Comparison of ENCODE assay signal across 20 cellular contexts in the genomic region with DNA sequence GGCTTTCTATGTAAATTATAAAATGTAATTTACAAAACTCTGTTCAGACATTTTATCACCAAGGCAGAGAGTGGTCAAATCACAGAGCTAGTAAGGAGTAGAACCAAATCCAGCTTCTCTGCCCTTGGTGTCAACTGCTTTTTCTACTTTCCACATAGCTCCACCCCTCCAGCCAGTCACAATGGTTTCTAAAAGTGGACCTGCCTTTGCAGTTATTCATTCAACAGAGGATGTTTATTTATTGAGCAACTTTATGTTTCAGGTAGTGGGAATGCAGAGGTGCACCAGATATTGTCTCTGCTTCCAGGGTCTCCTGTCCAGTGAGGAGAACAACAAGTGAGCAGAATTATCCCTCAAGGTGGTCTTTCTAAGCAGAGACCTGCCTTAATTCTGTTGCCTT. TPM values are rescaled to one million over a fixed set of nuclear protein-coding genes. Genes with fewer than 3 reads are reported as not detected.
DNase-seq lines count a peak whose midpoint lies in the region; ATAC-seq and TF ChIP-seq lines count a peak whose summit lies in the region.
"Had no signal": no experiment of that assay in that cellular context is flagged by ENCODE, and none has a peak within 500 bp of the region (broad histone marks: within the 10 kb centered on the region; RNA-seq: fewer than 3 reads in every experiment).

No MANE protein-coding gene starts in this region.

- H3K27ac ChIP-seq in ACC112 (ENCODE audit: low read depth, low read length): peak overlapping the region; percentile 98
- H3K27ac ChIP-seq in PC-9: peak overlapping the region; percentile 88
- no peak overlapping the region for H3K27ac ChIP-seq in right cardiac atrium (ENCODE audit: low read length)
- H3K27ac ChIP-seq: parathyroid adenoma, thoracic aorta had no signal

- H3K27me3 Mint-ChIP-seq in activated naive CD4-positive, alpha-beta T cell treated with anti-CD3 and anti-CD28 coated beads for 36 hours (ENCODE audit: low read depth): no peaks in the 10 kb centered on the region
- no peaks in the 10 kb centered on the region for H3K27me3 Mint-ChIP-seq in WTC11 (ENCODE audit: low read depth)
- H3K27me3 Mint-ChIP-seq: CD4-positive, alpha-beta T cell; naive thymus-derived CD8-positive, alpha-beta T cell had no signal

- H4K20me1 ChIP-seq in PC-9 (ENCODE audit: insufficient read depth): no peaks in the 10 kb centered on the region

- BruUV-seq in PC-9 (replicated peaks; lab: Mats Ljungman, UMichigan): no TSS peak

- ATAC-seq in GM18907 (IDR thresholded peaks at IDR 0.05; ENCODE audit: unreplicated experiment) (peak; percentile 5), esophagus mucosa (peak; percentile 49), right cardiac atrium (no peak), WTC11 (no peak), HG03460 (IDR thresholded peaks at IDR 0.05; ENCODE audit: unreplicated experiment) (no peak)
- ATAC-seq: gastrocnemius medialis; naive thymus-derived CD8-positive, alpha-beta T cell; Panc1 had no signal

- no peak overlapping the region for H3K4me3 Mint-ChIP-seq in activated naive CD4-positive, alpha-beta T cell treated with anti-CD3 and anti-CD28 coated beads for 36 hours
- no peak overlapping the region for H3K4me3 Mint-ChIP-seq in WTC11
- H3K4me3 Mint-ChIP-seq: CD4-positive, alpha-beta T cell; naive thymus-derived CD8-positive, alpha-beta T cell had no signal

- peaks cover 5% of the 10 kb centered on the region for H3K9me3 Mint-ChIP-seq in activated naive CD4-positive, alpha-beta T cell treated with anti-CD3 and anti-CD28 coated beads for 36 hours
- H3K9me3 Mint-ChIP-seq in WTC11: peaks cover 4% of the 10 kb centered on the region
- H3K9me3 Mint-ChIP-seq: CD4-positive, alpha-beta T cell had no signal

- no peak overlapping the region for H3K27ac Mint-ChIP-seq in activated naive CD4-positive, alpha-beta T cell treated with anti-CD3 and anti-CD28 coated beads for 36 hours
- H3K27ac Mint-ChIP-seq in WTC11: no peak overlapping the region
- H3K27ac Mint-ChIP-seq: CD4-positive, alpha-beta T cell had no signal

- H3K27me3 ChIP-seq in ACC112 (ENCODE audit: insufficient read depth, low read length) (no peaks in the 10 kb centered on the region), PC-9 (ENCODE audit: insufficient read depth, low read depth) (no peaks in the 10 kb centered on the region), right cardiac atrium (ENCODE audit: control insufficient read depth, insufficient read depth) (no peaks in the 10 kb centered on the region)
- H3K27me3 ChIP-seq: gastrocnemius medialis, SJSA1 had no signal

- H2AFZ ChIP-seq in ACC112 (ENCODE audit: low read length, unreplicated experiment) (no peak overlapping the region), PC-9 (0 out of 2 replicates have a peak overlapping the region, but pooled peaks have one; percentile 68)

- CTCF ChIA-PET in PC-9 (lab: Charles Lee): interaction anchor here (0.7 kb wide), 1 partner anchor 76 kb away, joined by 11 read pairs; no protein-coding TSS in a partner anchor
- CTCF ChIA-PET in activated naive CD4-positive, alpha-beta T cell treated with anti-CD3 and anti-CD28 coated beads for 36 hours (lab: Charles Lee): interaction anchor here (0.7 to 1.6 kb wide), 3 partner anchors 18 to 96 kb away, joined by 3 to 6 read pairs (median 4); partner anchors contain the start of gene PDCD1LG2
- CTCF ChIA-PET in WTC11 (lab: Charles Lee): interaction anchor here (0.6 kb wide), 1 partner anchor 9 kb away, joined by 3 read pairs; no protein-coding TSS in a partner anchor

- peak overlapping the region; percentile 33 for H3K4me2 ChIP-seq in PC-9

- TF ChIP-seq CTCF in PC-9 (conservative IDR thresholded peaks at IDR 0.05) (no peak), WTC11 (IDR thresholded peaks at IDR 0.05) (no peak)

- no peaks in the 10 kb centered on the region for H3K9me3 ChIP-seq in PC-9 (ENCODE audit: insufficient read depth, low read depth)
- no peaks in the 10 kb centered on the region for H3K9me3 ChIP-seq in right cardiac atrium (ENCODE audit: control insufficient read depth, low read length)
- H3K9me3 ChIP-seq: gastrocnemius medialis, SJSA1, thoracic aorta had no signal

- H3K4me3 ChIP-seq in ACC112 (ENCODE audit: low read depth, low read length): no peak overlapping the region
- no peak overlapping the region for H3K4me3 ChIP-seq in PC-9
- H3K4me3 ChIP-seq in right cardiac atrium (ENCODE audit: low read length): no peak overlapping the region
- H3K4me3 ChIP-seq: gastrocnemius medialis, SJSA1, thoracic aorta had no signal

- H3K36me3 ChIP-seq in ACC112 (ENCODE audit: insufficient read depth, low read length) (no peaks in the 10 kb centered on the region), PC-9 (ENCODE audit: low read depth) (no peaks in the 10 kb centered on the region)
- H3K36me3 ChIP-seq: gastrocnemius medialis, SJSA1, thoracic aorta had no signal

- DNase-seq in PC-9: peak in 1 of 2 experiments; percentile 51
- no peak for DNase-seq in activated naive CD4-positive, alpha-beta T cell treated with anti-CD3 and anti-CD28 coated beads for 36 hours
- no peak for DNase-seq in right cardiac atrium
- no peak for DNase-seq in WTC11 (ENCODE audit: low spot score)
- DNase-seq: activated naive CD4-positive, alpha-beta T cell; activated T-cell treated with anti-CD3 and anti-CD28 coated beads for 4 hours; amygdala; caudate nucleus; CD4-positive, alpha-beta T cell; gastrocnemius medialis; naive thymus-derived CD8-positive, alpha-beta T cell; NCI-H1694 treated with DMSO at 0.1 percent for 48 hours had no signal

- peaks cover 17% of the 10 kb centered on the region for H3K4me1 Mint-ChIP-seq in activated naive CD4-positive, alpha-beta T cell treated with anti-CD3 and anti-CD28 coated beads for 36 hours (ENCODE audit: low read depth)
- H3K4me1 Mint-ChIP-seq in WTC11: peaks cover 14% of the 10 kb centered on the region

- H3K9me2 ChIP-seq in PC-9 (ENCODE audit: insufficient read depth): no peaks in the 10 kb centered on the region

- peaks cover 4% of the 10 kb centered on the region; the same call in 1 of the 2 replicates for H3F3A ChIP-seq in PC-9 (ENCODE audit: insufficient read depth, low read depth)

- H3K36me3 Mint-ChIP-seq in activated naive CD4-positive, alpha-beta T cell treated with anti-CD3 and anti-CD28 coated beads for 36 hours (ENCODE audit: low read depth): no peaks in the 10 kb centered on the region
- no peaks in the 10 kb centered on the region for H3K36me3 Mint-ChIP-seq in WTC11
- H3K36me3 Mint-ChIP-seq: naive thymus-derived CD8-positive, alpha-beta T cell had no signal

- H3K4me1 ChIP-seq in ACC112 (ENCODE audit: control insufficient read depth, insufficient read depth, low read length, unreplicated experiment) (peaks cover 17% of the 10 kb centered on the region), PC-9 (replicated peaks; ENCODE audit: insufficient read depth) (peaks cover 25% of the 10 kb centered on the region), right cardiac atrium (ENCODE audit: control insufficient read depth, insufficient read depth, low read length) (no peaks in the 10 kb centered on the region)

- POLR2A ChIA-PET in PC-9 (lab: Charles Lee; ENCODE audit: unreplicated experiment) (no interaction called here), WTC11 (lab: Charles Lee) (no interaction called here)

- H3K79me2 ChIP-seq in ACC112 (ENCODE audit: control insufficient read depth, insufficient read depth, low read length, unreplicated experiment) (no peaks in the 10 kb centered on the region), PC-9 (ENCODE audit: low read depth) (no peaks in the 10 kb centered on the region)
- H3K79me2 ChIP-seq: parathyroid adenoma had no signal

- intact Hi-C loops in PC-9 (cut with micrococcal nuclease; ENCODE audit: unreplicated experiment) (no loop called here), right cardiac atrium (cut with DNase I) (no loop called here)
- intact Hi-C loops in activated naive CD4-positive, alpha-beta T cell treated with anti-CD3 and anti-CD28 coated beads for 36 hours (cut with micrococcal nuclease): loop anchor here (1.0 kb wide), 4 partner anchors 17 to 90 kb away; partner anchors contain the start of gene PDCD1LG2

TF ChIP-seq in WTC11, 78 proteins besides CTCF, POLR2A, EP300 and RAD21 (continues in another document):
- no peak for TF ChIP-seq FOXJ3 (CRISPR knock-in tag; IDR thresholded peaks at IDR 0.05; ENCODE audit: borderline replicate concordance)
- TF ChIP-seq, protein P1, sequence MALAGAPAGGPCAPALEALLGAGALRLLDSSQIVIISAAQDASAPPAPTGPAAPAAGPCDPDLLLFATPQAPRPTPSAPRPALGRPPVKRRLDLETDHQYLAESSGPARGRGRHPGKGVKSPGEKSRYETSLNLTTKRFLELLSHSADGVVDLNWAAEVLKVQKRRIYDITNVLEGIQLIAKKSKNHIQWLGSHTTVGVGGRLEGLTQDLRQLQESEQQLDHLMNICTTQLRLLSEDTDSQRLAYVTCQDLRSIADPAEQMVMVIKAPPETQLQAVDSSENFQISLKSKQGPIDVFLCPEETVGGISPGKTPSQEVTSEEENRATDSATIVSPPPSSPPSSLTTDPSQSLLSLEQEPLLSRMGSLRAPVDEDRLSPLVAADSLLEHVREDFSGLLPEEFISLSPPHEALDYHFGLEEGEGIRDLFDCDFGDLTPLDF (CRISPR knock-in tag; IDR thresholded peaks at IDR 0.05): no peak
- no peak for TF ChIP-seq JAZF1 (CRISPR knock-in tag; IDR thresholded peaks at IDR 0.05)
- TF ChIP-seq SMAD4 (CRISPR knock-in tag; IDR thresholded peaks at IDR 0.05): no peak
- TF ChIP-seq ESRRA (CRISPR knock-in tag; IDR thresholded peaks at IDR 0.05; ENCODE audit: borderline replicate concordance): no peak

RNA-seq across cellular contexts. Expression of gene PDCD1LG2, which starts 17.4 kb away (rescaled TPM):
- total RNA-seq in PC-9 (2021) (0.55 and 1.4 TPM in 2 replicates), esophagus mucosa (0.32 TPM), right cardiac atrium (1 to 10 TPM; 2.3 to 3.3 (median 2.5) TPM), WTC11 (2021) (not detected in 3 replicates)
- total RNA-seq in activated naive CD4-positive, alpha-beta T cell treated with anti-CD3 and anti-CD28 coated beads for 36 hours: under 1 TPM in 1 of 2 experiments, not detected in 1; 0.10 TPM
- polyA plus RNA-seq in right cardiac atrium: 1.8 TPM
- total RNA-seq: naive thymus-derived CD8-positive, alpha-beta T cell had no signal
- polyA plus RNA-seq: naive thymus-derived CD8-positive, alpha-beta T cell had no signal

RNA-seq across cellular contexts. Expression of gene CD274, which starts 42.6 kb away (rescaled TPM):
- total RNA-seq in PC-9 (2021): 2.3 and 4.4 TPM in 2 replicates
- total RNA-seq in esophagus mucosa: 1.5 TPM
- 10 to 100 TPM; 14.2 to 15.0 TPM for total RNA-seq in activated naive CD4-positive, alpha-beta T cell treated with anti-CD3 and anti-CD28 coated beads for 36 hours
- total RNA-seq in right cardiac atrium: 10 to 100 TPM in 3 of 4 donors, 1 to 10 TPM in 1; 8.8 to 12.0 (median 10.9) TPM
- 4.9 TPM for polyA plus RNA-seq in right cardiac atrium
- 0.05 to 0.42 TPM (median 0.21 TPM) in 3 replicates for total RNA-seq in WTC11 (2021)

RNA-seq across cellular contexts. Expression of gene PLGRKT, which starts 55.2 kb away (rescaled TPM):
- total RNA-seq in PC-9 (2021): 13.5 and 22.0 TPM in 2 replicates
- total RNA-seq in esophagus mucosa: 28.1 TPM
- 10 to 100 TPM; 48.9 to 51.4 TPM for total RNA-seq in activated naive CD4-positive, alpha-beta T cell treated with anti-CD3 and anti-CD28 coated beads for 36 hours
- 10 to 100 TPM; 31.5 to 40.3 (median 34.1) TPM for total RNA-seq in right cardiac atrium
- polyA plus RNA-seq in right cardiac atrium: 44.5 TPM
- 19.2 to 26.3 TPM (median 25.0 TPM) in 3 replicates for total RNA-seq in WTC11 (2021)

Comparison
In these comparisons a context has a peak if more than half of its experiments do, and no peak if none do; other contexts are left out.
1. ATAC-seq: peak in GM18907 (single experiment) and esophagus mucosa (single experiment); none in right cardiac atrium (0 of 2), WTC11 (single experiment) and HG03460 (single experiment).